Comparison of ENCODE assay signal across 8 cellular contexts in genomic region chr10:29737209-29737565, GRCh38.
DNase-seq lines count a peak whose midpoint lies in the region; ATAC-seq and TF ChIP-seq lines count a peak whose summit lies in the region.

No MANE protein-coding gene starts in this region.

- H3K27me3 Mint-ChIP-seq in Calu3 (ENCODE audit: unreplicated experiment) (no peaks in the 10 kb centered on the region), WTC11 (ENCODE audit: low read depth) (peaks cover 35% of the 10 kb centered on the region), glutamatergic neuron (ENCODE audit: unreplicated experiment) (peaks cover 11% of the 10 kb centered on the region)

- H3K36me3 ChIP-seq in prostate gland: no peaks in the 10 kb centered on the region

- ATAC-seq in WTC11 (no peak), GM19395 (IDR thresholded peaks at IDR 0.05; ENCODE audit: unreplicated experiment) (no peak)

- H3K4me1 Mint-ChIP-seq in Calu3 (ENCODE audit: low read depth, unreplicated experiment) (peaks cover 25% of the 10 kb centered on the region), WTC11 (peaks cover 36% of the 10 kb centered on the region), glutamatergic neuron (ENCODE audit: low read depth, unreplicated experiment) (peaks cover 16% of the 10 kb centered on the region)

- H3K4me3 Mint-ChIP-seq in Calu3 (ENCODE audit: low read depth, unreplicated experiment) (peak overlapping the region; percentile 89), WTC11 (peak overlapping the region; percentile 77), glutamatergic neuron (ENCODE audit: unreplicated experiment) (peak overlapping the region; percentile 75)

- no peaks in the 10 kb centered on the region for H3K9me3 Mint-ChIP-seq in Calu3 (ENCODE audit: low read depth, unreplicated experiment)
- H3K9me3 Mint-ChIP-seq in WTC11: no peaks in the 10 kb centered on the region
- peaks cover 11% of the 10 kb centered on the region for H3K9me3 Mint-ChIP-seq in glutamatergic neuron (ENCODE audit: unreplicated experiment)

- peak overlapping the region; percentile 95 for H3K27ac ChIP-seq in prostate gland

- no peaks in the 10 kb centered on the region for H3K9me3 ChIP-seq in prostate gland

- no peak for TF ChIP-seq POLR2A in prostate gland (IDR thresholded peaks at IDR 0.05)

- H3K27me3 ChIP-seq in prostate gland (replicated peaks; ENCODE audit: insufficient read depth): no peaks in the 10 kb centered on the region

- peak overlapping the region; percentile 39 for H3K27ac Mint-ChIP-seq in Calu3 (ENCODE audit: unreplicated experiment)
- H3K27ac Mint-ChIP-seq in WTC11: no peak overlapping the region
- peak overlapping the region; percentile 64 for H3K27ac Mint-ChIP-seq in glutamatergic neuron (ENCODE audit: unreplicated experiment)

- H3K4me1 ChIP-seq in prostate gland (replicated peaks): no peaks in the 10 kb centered on the region

- CTCF ChIA-PET in Calu3 (lab: Charles Lee): interaction anchor here (1.8 kb wide), 1 partner anchor 210 kb away, joined by 4 read pairs; no protein-coding TSS in a partner anchor
- CTCF ChIA-PET in WTC11 (lab: Charles Lee): interaction anchor here (0.6 to 1.9 kb wide), 4 partner anchors 70 to 241 kb away, joined by 3 to 12 read pairs (median 4); no protein-coding TSS in a partner anchor
- CTCF ChIA-PET in HEK293T (lab: Yijun Ruan, JAX): no interaction called here

- intact Hi-C loops in Calu3 (cut with micrococcal nuclease; ENCODE audit: unreplicated experiment) (loop anchor here (5.0 to 10.0 kb wide), 3 partner anchors 202 to 265 kb away; no protein-coding TSS in a partner anchor), prostate gland (cut with DNase I) (loop anchor here (2.0 to 10.0 kb wide), 3 partner anchors 58 to 222 kb away; no protein-coding TSS in a partner anchor)

- H3K36me3 Mint-ChIP-seq in Calu3 (ENCODE audit: insufficient read depth, unreplicated experiment): peaks cover 52% of the 10 kb centered on the region
- no peaks in the 10 kb centered on the region for H3K36me3 Mint-ChIP-seq in WTC11
- no peaks in the 10 kb centered on the region for H3K36me3 Mint-ChIP-seq in glutamatergic neuron (ENCODE audit: unreplicated experiment)

- TF ChIP-seq CTCF in Calu3 (IDR thresholded peaks at IDR 0.05; ENCODE audit: unreplicated experiment): no peak
- TF ChIP-seq CTCF in WTC11 (IDR thresholded peaks at IDR 0.05): no peak
- TF ChIP-seq CTCF in glutamatergic neuron (IDR thresholded peaks at IDR 0.05; ENCODE audit: partially characterized antibody, unreplicated experiment): no peak
- no peak for TF ChIP-seq CTCF in prostate gland (IDR thresholded peaks at IDR 0.05)

- WGBS in prostate gland: 31% methylated on average over 17 of the region's 17 CpGs

- DNase-seq in Calu3 (no peak), WTC11 (ENCODE audit: low spot score) (peak; percentile 13), glutamatergic neuron (no peak), prostate gland (ENCODE audit: low spot score) (no peak), iPS-NIHi11 (ENCODE audit: low spot score) (no peak), HEK293T (ENCODE audit: extremely low spot score) (no peak)
- no peak for DNase-seq in stimulated activated CD4-positive, alpha-beta T cell treated with anti-CD3 and anti-CD28 coated beads, Interleukin-12 subunit alpha, Interleukin-12 subunit beta, amount 100 ng/mL, for 4 hours

- BruUV-seq in Calu3 (replicated peaks; lab: Mats Ljungman, UMichigan): no TSS peak

- POLR2A ChIA-PET in WTC11 (lab: Charles Lee): no interaction called here
- POLR2A ChIA-PET in HEK293T (lab: Yijun Ruan, JAX): no interaction called here

- peak overlapping the region; percentile 79 to 86 for H3K4me3 ChIP-seq in prostate gland

TF ChIP-seq in WTC11, 78 proteins besides CTCF, POLR2A, EP300 and RAD21:
- TF ChIP-seq CREB1 (CRISPR knock-in tag; IDR thresholded peaks at IDR 0.05): no peak

TF ChIP-seq in HEK293T, 16 proteins besides CTCF, POLR2A, EP300 and RAD21:
- TF ChIP-seq PKNOX1 (IDR thresholded peaks at IDR 0.05) (no peak), LEF1 (IDR thresholded peaks at IDR 0.05; ENCODE audit: borderline replicate concordance) (no peak), SP1 (IDR thresholded peaks at IDR 0.05) (no peak), ZNF384 (IDR thresholded peaks at IDR 0.05) (no peak), FOXM1 (IDR thresholded peaks at IDR 0.05; ENCODE audit: borderline replicate concordance) (no peak), FOXA1 (IDR thresholded peaks at IDR 0.05) (no peak), HDGF (IDR thresholded peaks at IDR 0.05; ENCODE audit: borderline replicate concordance) (no peak), TARDBP (IDR thresholded peaks at IDR 0.05) (no peak), CTBP1 (IDR thresholded peaks at IDR 0.05; ENCODE audit: borderline replicate concordance) (no peak), FOXK2 (IDR thresholded peaks at IDR 0.05) (no peak), BHLHE40 (IDR thresholded peaks at IDR 0.05; ENCODE audit: borderline replicate concordance) (no peak), L3MBTL2 (conservative IDR thresholded peaks at IDR 0.05) (no peak)
